ENCODE assay signal across 8 cellular contexts in the genomic region with DNA sequence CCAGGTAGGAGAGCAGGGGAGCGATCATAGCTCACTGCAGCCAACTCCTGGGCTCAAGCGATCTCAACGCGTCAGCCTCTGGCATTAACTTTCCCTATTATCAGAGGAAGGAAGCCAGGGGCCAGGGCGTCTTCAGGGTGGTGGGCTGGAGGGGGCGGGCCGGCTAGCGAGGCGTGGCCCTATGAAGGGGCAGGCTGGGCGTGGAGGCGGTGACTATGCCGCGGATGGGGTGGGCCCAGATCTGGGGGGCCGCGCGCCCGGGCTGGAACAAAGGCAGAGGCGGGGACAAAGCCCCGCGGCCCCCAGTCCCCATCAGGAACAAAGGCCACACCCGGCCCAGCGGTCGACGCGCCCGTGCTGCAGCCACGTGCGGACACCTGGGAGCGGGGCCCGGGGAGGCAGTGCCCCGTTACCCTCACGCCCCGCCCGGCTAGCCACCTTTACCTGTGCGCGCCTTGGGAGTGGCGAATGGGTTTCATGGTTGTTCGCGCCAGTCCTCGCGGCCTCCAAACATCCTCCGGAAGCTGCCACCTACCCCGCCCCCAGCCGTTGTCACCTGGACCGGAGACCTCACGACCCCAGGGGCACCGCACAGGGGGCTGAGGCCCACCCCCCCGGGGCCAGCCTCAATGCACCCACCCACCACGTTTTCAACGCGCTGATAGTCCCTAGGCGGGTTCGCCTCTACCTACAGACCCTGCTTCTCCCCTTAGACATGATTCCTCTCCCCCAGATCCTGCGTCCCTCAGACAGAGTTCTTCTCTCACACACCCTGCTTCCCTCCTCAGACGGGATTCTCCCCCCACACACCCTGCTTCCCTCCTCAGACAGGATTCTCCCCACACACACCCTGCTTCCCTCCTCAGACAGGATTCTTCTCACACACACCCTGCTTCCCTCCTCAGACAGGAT. TPM values are rescaled to one million over a fixed set of nuclear protein-coding genes. Genes with fewer than 3 reads are reported as not detected.
DNase-seq lines count a peak whose midpoint lies in the region; ATAC-seq and TF ChIP-seq lines count a peak whose summit lies in the region.

No MANE protein-coding gene starts in this region.

- no peak overlapping the region for H3K4ac ChIP-seq in H9 (ENCODE audit: low read depth, low read length)

- H3K9me3 Mint-ChIP-seq in H9 (no peaks in the 10 kb centered on the region), endodermal cell (no peaks in the 10 kb centered on the region), neural progenitor cell (no peaks in the 10 kb centered on the region)

- peak overlapping the region; percentile 3 for H4K5ac ChIP-seq in H9 (ENCODE audit: insufficient read length, low read depth, low read length)

- H3T11ph ChIP-seq in H9 (ENCODE audit: low read length): no peak overlapping the region

- peaks cover 2% of the 10 kb centered on the region for H3K23me2 ChIP-seq in H9 (ENCODE audit: insufficient read length, low read depth, low read length, poor library complexity, severe bottlenecking)

- H3K27ac Mint-ChIP-seq in H9: peak overlapping the region; percentile 98 to 100 (median 99)
- H3K27ac Mint-ChIP-seq in endodermal cell: peak overlapping the region; percentile 97
- peak overlapping the region; percentile 72 for H3K27ac Mint-ChIP-seq in neural progenitor cell

- H2BK5ac ChIP-seq in H9 (ENCODE audit: insufficient read length, low read length): no peak overlapping the region

- peak overlapping the region; percentile 23 for H3K9ac ChIP-seq in H9 (ENCODE audit: extremely low read depth, insufficient read length, low read length)
- H3K9ac ChIP-seq in endodermal cell (ENCODE audit: extremely low read depth, low read length, poor library complexity, severe bottlenecking): peak overlapping the region; percentile 52
- H3K9ac ChIP-seq in neural progenitor cell: no peak overlapping the region

- peak overlapping the region; percentile 76 for H3K18ac ChIP-seq in H9 (ENCODE audit: insufficient read length, low read depth, low read length)

- H3K36me3 Mint-ChIP-seq in H9 (ENCODE audit: insufficient read depth in 1 of 3, low read depth in 3 of 3) (no peaks in the 10 kb centered on the region), endodermal cell (ENCODE audit: low read depth) (no peaks in the 10 kb centered on the region), neural progenitor cell (no peaks in the 10 kb centered on the region)

- DNase-seq in H9 (peak; percentile 94), SK-N-DZ (ENCODE audit: low spot score) (peak; percentile 81), endodermal cell (peak; percentile 96), neural progenitor cell (ENCODE audit: low spot score) (peak; percentile 92), NK-92 (lab: John Stamatoyannopoulos, UW; ENCODE audit: unreplicated experiment) (no peak)

- H2BK20ac ChIP-seq in H9 (ENCODE audit: low read depth, low read length, poor library complexity, severe bottlenecking): no peak overlapping the region

- H3K79me2 ChIP-seq in H9 (ENCODE audit: insufficient read depth, low read length) (no peaks in the 10 kb centered on the region), neural progenitor cell (ENCODE audit: low read depth) (no peaks in the 10 kb centered on the region)

- H2AK5ac ChIP-seq in H9 (ENCODE audit: insufficient read length, low read length): no peak overlapping the region

- H3K4me3 ChIP-seq in endodermal cell (ENCODE audit: low read length) (peak overlapping the region; percentile 61), neural progenitor cell (peak overlapping the region; percentile 54)

- WGBS in H9 (ENCODE audit: extremely low coverage, insufficient read length, low lambda C conversion rate): no CpG with 5 or more reads among the region's 55 CpGs
- 3 to 7% methylated on average over 9 to 55 of the region's 55 CpGs for whole genome bisulfite sequencing in endodermal cell (ENCODE audit: insufficient coverage in 1 of 2, insufficient read length in 1 of 2), 2 experiments

- no peak overlapping the region for H2BK12ac ChIP-seq in H9 (ENCODE audit: insufficient read length, low read depth, low read length)

- no peak overlapping the region for H3K56ac ChIP-seq in H9 (ENCODE audit: insufficient read length, low read depth, low read length)

- H3K27ac ChIP-seq in H9 (ENCODE audit: insufficient read length, low read depth, low read length): peak overlapping the region; percentile 38
- peak overlapping the region; percentile 89 for H3K27ac ChIP-seq in endodermal cell (ENCODE audit: low read depth, low read length)
- H3K27ac ChIP-seq in neural progenitor cell: peak overlapping the region; percentile 73

- H3K27me3 ChIP-seq in H9 (ENCODE audit: insufficient read depth, low read length) (peaks cover 4% of the 10 kb centered on the region; the same call in 1 of the 2 replicates), endodermal cell (ENCODE audit: control insufficient read depth, insufficient read depth, low read length, poor library complexity, severe bottlenecking) (peaks cover 37% of the 10 kb centered on the region), neural progenitor cell (peaks cover 42% of the 10 kb centered on the region)

- no peaks in the 10 kb centered on the region for H4K20me1 ChIP-seq in H9 (ENCODE audit: control insufficient read depth, insufficient read depth, insufficient read length)
- no peaks in the 10 kb centered on the region for H4K20me1 ChIP-seq in neural progenitor cell (ENCODE audit: low read depth)

- H2BK15ac ChIP-seq in H9 (ENCODE audit: low read depth, low read length): no peak overlapping the region

- no peak overlapping the region for H2BK120ac ChIP-seq in H9 (ENCODE audit: low read depth, low read length, poor library complexity, severe bottlenecking)

- H3K36me3 ChIP-seq in endodermal cell (ENCODE audit: control insufficient read depth, insufficient read depth, low read length): no peaks in the 10 kb centered on the region
- H3K36me3 ChIP-seq in neural progenitor cell: no peaks in the 10 kb centered on the region

- H3K4me1 Mint-ChIP-seq in H9 (peaks cover 4 to 10% of the 10 kb centered on the region in 2 experiments), endodermal cell (peaks cover 3% of the 10 kb centered on the region), neural progenitor cell (peaks cover 8% of the 10 kb centered on the region)

- H3K4me3 Mint-ChIP-seq in H9: peak overlapping the region; percentile 62 to 76
- peak overlapping the region; percentile 56 for H3K4me3 Mint-ChIP-seq in endodermal cell
- peak overlapping the region; percentile 84 for H3K4me3 Mint-ChIP-seq in neural progenitor cell

- ATAC-seq in HG02588 (IDR thresholded peaks at IDR 0.05; ENCODE audit: unreplicated experiment) (no peak), GM18858 (IDR thresholded peaks at IDR 0.05; ENCODE audit: unreplicated experiment) (no peak), GM18502 (IDR thresholded peaks at IDR 0.05; ENCODE audit: poor library complexity, unreplicated experiment) (no peak)

- no peak overlapping the region for H2AFZ ChIP-seq in H9 (ENCODE audit: low read length)
- peak overlapping the region; percentile 61 for H2AFZ ChIP-seq in neural progenitor cell (replicated peaks)

- H3K23ac ChIP-seq in H9 (ENCODE audit: insufficient read length, low read depth, low read length): no peak overlapping the region

- peaks cover 35% of the 10 kb centered on the region for H3K27me3 Mint-ChIP-seq in H9 (ENCODE audit: low read depth)
- peaks cover 36% of the 10 kb centered on the region for H3K27me3 Mint-ChIP-seq in endodermal cell (ENCODE audit: insufficient read depth)
- H3K27me3 Mint-ChIP-seq in neural progenitor cell (ENCODE audit: insufficient read depth, low read depth): peaks cover 16% of the 10 kb centered on the region

- TF ChIP-seq CTCF in H9 (conservative IDR thresholded peaks at IDR 0.05) (no peak), endodermal cell (conservative IDR thresholded peaks at IDR 0.05) (no peak), neural progenitor cell (IDR thresholded peaks at IDR 0.05) (no peak)

- H3K14ac ChIP-seq in H9 (ENCODE audit: insufficient read depth, low read length): peak overlapping the region; percentile 46; the same call in 1 of the 2 replicates

- H4K8ac ChIP-seq in H9 (replicated peaks; ENCODE audit: insufficient read length, low read depth, low read length): no peak overlapping the region

- H3F3A ChIP-seq in neural progenitor cell (ENCODE audit: low read depth): peaks cover 21% of the 10 kb centered on the region

- peak overlapping the region; percentile 39 for H3K4me2 ChIP-seq in H9 (ENCODE audit: insufficient read depth, insufficient read length, low read length)
- H3K4me2 ChIP-seq in neural progenitor cell: peak overlapping the region; percentile 83

- H3K9me3 ChIP-seq in H9 (ENCODE audit: control insufficient read depth, low read depth, low read length) (no peaks in the 10 kb centered on the region), endodermal cell (ENCODE audit: control insufficient read depth, low read length) (no peaks in the 10 kb centered on the region), neural progenitor cell (ENCODE audit: low read depth) (no peaks in the 10 kb centered on the region)

- H3K4me1 ChIP-seq in H9 (ENCODE audit: insufficient read depth, low read length) (no peaks in the 10 kb centered on the region; the same call in 1 of the 2 replicates), endodermal cell (ENCODE audit: control insufficient read depth, insufficient read depth, low read length) (no peaks in the 10 kb centered on the region), neural progenitor cell (peaks cover 4% of the 10 kb centered on the region)

- no peaks in the 10 kb centered on the region for H3K79me1 ChIP-seq in H9 (ENCODE audit: insufficient read depth, low read depth, low read length, poor library complexity, severe bottlenecking)

- no peak overlapping the region for H4K91ac ChIP-seq in H9 (ENCODE audit: insufficient read length, low read depth, low read length)

RNA-seq across cellular contexts. Expression of a gene that starts 5.4 kb away (rescaled TPM):
- total RNA-seq in H9 (2021) (1,058 and 1,084 TPM in 2 replicates), endodermal cell (100 to 1,000 TPM; 809 to 859 TPM), neural progenitor cell (ENCODE audit: low replicate concordance) (390 and 678 TPM in 2 replicates)
- polyA plus RNA-seq in SK-N-DZ (2014; cell fraction: cytosol; rRNA removed): 375 and 400 TPM in 2 replicates
- polyA plus RNA-seq in SK-N-DZ (2014; cell fraction: nucleus; rRNA removed): 509 and 535 TPM in 2 replicates
- polyA plus RNA-seq in endodermal cell (2013, experiment 1 of 2): 758 TPM
- polyA plus RNA-seq in endodermal cell (2013, experiment 2 of 2): 628 TPM

RNA-seq across cellular contexts. Expression of a gene that starts 16.4 kb away (rescaled TPM):
- 105 and 109 TPM in 2 replicates for total RNA-seq in H9 (2021)
- 85.0 and 86.3 TPM in 2 replicates for polyA plus RNA-seq in SK-N-DZ (2014; cell fraction: cytosol; rRNA removed)
- 46.1 and 47.8 TPM in 2 replicates for polyA plus RNA-seq in SK-N-DZ (2014; cell fraction: nucleus; rRNA removed)
- total RNA-seq in endodermal cell: 100 to 1,000 TPM in 1 of 2 donors, 10 to 100 TPM in 1; 97.7 to 147 TPM
- 99.3 TPM for polyA plus RNA-seq in endodermal cell (2013, experiment 1 of 2)
- 93.6 TPM for polyA plus RNA-seq in endodermal cell (2013, experiment 2 of 2)
- total RNA-seq in neural progenitor cell (ENCODE audit: low replicate concordance): 141 and 148 TPM in 2 replicates

RNA-seq across cellular contexts. Expression of a gene that starts 18.9 kb away (rescaled TPM):
- 18.7 and 18.8 TPM in 2 replicates for total RNA-seq in H9 (2021)
- polyA plus RNA-seq in SK-N-DZ (2014; cell fraction: cytosol; rRNA removed): 4.4 and 4.8 TPM in 2 replicates
- 4.1 and 4.5 TPM in 2 replicates for polyA plus RNA-seq in SK-N-DZ (2014; cell fraction: nucleus; rRNA removed)
- total RNA-seq in endodermal cell: 10 to 100 TPM; 19.0 to 19.4 TPM
- 19.3 TPM for polyA plus RNA-seq in endodermal cell (2013, experiment 1 of 2)
- 18.3 TPM for polyA plus RNA-seq in endodermal cell (2013, experiment 2 of 2)
- 2.2 and 12.8 TPM in 2 replicates for total RNA-seq in neural progenitor cell (ENCODE audit: low replicate concordance)

RNA-seq across cellular contexts. Expression of a gene that starts 19.9 kb away (rescaled TPM):
- total RNA-seq in H9 (2021) (127 and 136 TPM in 2 replicates), endodermal cell (100 to 1,000 TPM in 1 of 2 donors, 10 to 100 TPM in 1; 90.8 to 116 TPM), neural progenitor cell (ENCODE audit: low replicate concordance) (59.3 and 73.3 TPM in 2 replicates)
- 63.0 and 69.2 TPM in 2 replicates for polyA plus RNA-seq in SK-N-DZ (2014; cell fraction: cytosol; rRNA removed)
- 59.7 and 69.5 TPM in 2 replicates for polyA plus RNA-seq in SK-N-DZ (2014; cell fraction: nucleus; rRNA removed)
- polyA plus RNA-seq in endodermal cell (2013, experiment 1 of 2): 92.6 TPM
- polyA plus RNA-seq in endodermal cell (2013, experiment 2 of 2): 101 TPM

RNA-seq across cellular contexts. Expression of a gene that starts 26.7 kb away (rescaled TPM):
- 16.7 and 17.1 TPM in 2 replicates for total RNA-seq in H9 (2021)
- 11.3 and 16.1 TPM in 2 replicates for polyA plus RNA-seq in SK-N-DZ (2014; cell fraction: cytosol; rRNA removed)
- polyA plus RNA-seq in SK-N-DZ (2014; cell fraction: nucleus; rRNA removed): 5.9 and 7.5 TPM in 2 replicates
- 10 to 100 TPM; 13.6 to 15.3 TPM for total RNA-seq in endodermal cell
- 11.6 TPM for polyA plus RNA-seq in endodermal cell (2013, experiment 1 of 2)
- polyA plus RNA-seq in endodermal cell (2013, experiment 2 of 2): 9.0 TPM
- total RNA-seq in neural progenitor cell (ENCODE audit: low replicate concordance): 11.2 and 17.1 TPM in 2 replicates

Comparison
In these comparisons a context has a peak if more than half of its experiments do, and no peak if none do; other contexts are left out.
1. H3K27ac ChIP-seq: peak in every context shown above with its lines; median percentile 89 in endodermal cell; 73 in neural progenitor cell; 38 in H9.